Comparison of ENCODE assay signal across 1 cellular context in the genomic region with DNA sequence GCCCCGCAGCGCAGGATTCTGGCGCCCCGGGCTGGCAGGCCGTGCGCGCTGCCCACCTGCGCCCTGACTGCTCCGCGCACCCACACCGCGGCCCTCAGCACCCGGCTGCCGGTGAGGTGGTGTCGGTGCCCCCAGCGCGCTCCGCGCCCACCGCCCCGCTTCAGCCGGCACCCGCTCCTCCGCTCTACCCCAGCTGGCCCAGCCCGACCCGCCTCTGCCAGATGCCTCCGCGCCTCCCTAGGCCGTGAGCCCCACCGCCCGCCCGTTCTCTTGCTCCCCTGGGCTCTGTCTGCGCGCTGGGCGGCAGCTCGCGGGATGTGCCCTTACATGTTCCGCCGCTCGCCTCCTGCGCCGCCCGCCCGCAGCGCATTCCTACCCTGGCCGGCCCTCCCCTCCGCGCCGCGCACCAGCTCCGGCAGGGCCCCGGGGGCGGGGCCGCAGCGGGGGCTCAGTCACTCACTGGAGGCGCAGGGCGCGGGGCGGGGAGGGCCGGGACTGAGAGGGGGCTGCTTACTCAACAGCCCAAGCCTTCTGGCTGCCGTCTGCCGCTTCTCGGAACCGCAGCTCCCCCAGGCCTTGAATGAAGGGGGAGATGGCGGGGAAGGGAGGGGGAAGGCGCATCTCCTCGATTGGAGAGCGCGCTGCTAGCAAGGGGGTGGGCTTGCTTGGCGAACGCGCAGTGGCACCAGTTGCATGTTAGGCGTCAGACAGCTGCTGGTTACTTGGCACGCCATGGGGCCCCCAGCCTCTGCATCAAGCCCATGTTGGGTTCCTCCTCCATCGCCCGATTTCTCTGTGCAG.
A peak's percentile ranks its signal among the peaks of the same experiment; 100 is the strongest.
TF ChIP-seq lines count a peak whose summit lies in the region.

TSS of gene PHLDA3 (minus strand) at position 345 of the 801 bp plus-strand sequence. CDS start 402 bp downstream, outside the sequence.

TF ChIP-seq in HepG2, 621 proteins besides CTCF, POLR2A, EP300 and RAD21 (continued from another document and continues in another):
- TF ChIP-seq, protein P1, sequence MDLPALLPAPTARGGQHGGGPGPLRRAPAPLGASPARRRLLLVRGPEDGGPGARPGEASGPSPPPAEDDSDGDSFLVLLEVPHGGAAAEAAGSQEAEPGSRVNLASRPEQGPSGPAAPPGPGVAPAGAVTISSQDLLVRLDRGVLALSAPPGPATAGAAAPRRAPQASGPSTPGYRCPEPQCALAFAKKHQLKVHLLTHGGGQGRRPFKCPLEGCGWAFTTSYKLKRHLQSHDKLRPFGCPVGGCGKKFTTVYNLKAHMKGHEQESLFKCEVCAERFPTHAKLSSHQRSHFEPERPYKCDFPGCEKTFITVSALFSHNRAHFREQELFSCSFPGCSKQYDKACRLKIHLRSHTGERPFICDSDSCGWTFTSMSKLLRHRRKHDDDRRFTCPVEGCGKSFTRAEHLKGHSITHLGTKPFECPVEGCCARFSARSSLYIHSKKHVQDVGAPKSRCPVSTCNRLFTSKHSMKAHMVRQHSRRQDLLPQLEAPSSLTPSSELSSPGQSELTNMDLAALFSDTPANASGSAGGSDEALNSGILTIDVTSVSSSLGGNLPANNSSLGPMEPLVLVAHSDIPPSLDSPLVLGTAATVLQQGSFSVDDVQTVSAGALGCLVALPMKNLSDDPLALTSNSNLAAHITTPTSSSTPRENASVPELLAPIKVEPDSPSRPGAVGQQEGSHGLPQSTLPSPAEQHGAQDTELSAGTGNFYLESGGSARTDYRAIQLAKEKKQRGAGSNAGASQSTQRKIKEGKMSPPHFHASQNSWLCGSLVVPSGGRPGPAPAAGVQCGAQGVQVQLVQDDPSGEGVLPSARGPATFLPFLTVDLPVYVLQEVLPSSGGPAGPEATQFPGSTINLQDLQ (CRISPR knock-in tag; IDR thresholded peaks at IDR 0.05) = no peak
- TF ChIP-seq RAD51 (IDR thresholded peaks at IDR 0.05; ENCODE audit: borderline replicate concordance) (no peak), FLYWCH1 (CRISPR knock-in tag; IDR thresholded peaks at IDR 0.05) (no peak), HINFP (CRISPR knock-in tag; IDR thresholded peaks at IDR 0.05; ENCODE audit: low read depth) (no peak), MTF2 (CRISPR knock-in tag; IDR thresholded peaks at IDR 0.05; ENCODE audit: borderline replicate concordance) (no peak), FOSL2 (CRISPR knock-in tag; IDR thresholded peaks at IDR 0.05) (peak; percentile 7; the same call in 1 of the 2 replicates), SP4 (CRISPR knock-in tag; IDR thresholded peaks at IDR 0.05) (peak; percentile 66; the same call in 1 of the 2 replicates), GPN1 (CRISPR knock-in tag; IDR thresholded peaks at IDR 0.05; ENCODE audit: borderline replicate concordance) (no peak; the same call in 1 of the 2 replicates), REL (CRISPR knock-in tag; conservative IDR thresholded peaks at IDR 0.05) (no peak), SMARCE1 (IDR thresholded peaks at IDR 0.05; ENCODE audit: borderline replicate concordance) (no peak), ZNF138 (CRISPR knock-in tag; IDR thresholded peaks at IDR 0.05; ENCODE audit: low read depth) (0 out of 2 replicates have a peak, but pooled peaks have one; percentile 38), CCDC6 (CRISPR knock-in tag; IDR thresholded peaks at IDR 0.05) (no peak; the same call in 1 of the 2 replicates), ZNF749 (CRISPR knock-in tag; IDR thresholded peaks at IDR 0.05; ENCODE audit: borderline replicate concordance) (no peak; the same call in 1 of the 2 replicates), KAT8 (CRISPR knock-in tag; IDR thresholded peaks at IDR 0.05) (no peak), ESRRA (CRISPR knock-in tag; IDR thresholded peaks at IDR 0.05; ENCODE audit: low read depth) (no peak), ZNF709 (CRISPR knock-in tag; IDR thresholded peaks at IDR 0.05) (0 out of 2 replicates have a peak, but pooled peaks have one; percentile 62), ZNF101 (CRISPR knock-in tag; IDR thresholded peaks at IDR 0.05; ENCODE audit: borderline replicate concordance, low read depth) (no peak), ZNF20 (CRISPR knock-in tag; IDR thresholded peaks at IDR 0.05) (no peak), ZFP36L1 (CRISPR knock-in tag; IDR thresholded peaks at IDR 0.05) (peak; percentile 88; the same call in 1 of the 2 replicates), ZNF143 (CRISPR knock-in tag; IDR thresholded peaks at IDR 0.05) (no peak), ZFP36L2 (CRISPR knock-in tag; IDR thresholded peaks at IDR 0.05) (no peak), ZBTB3 (CRISPR knock-in tag; IDR thresholded peaks at IDR 0.05; ENCODE audit: borderline replicate concordance, low read depth) (no peak), ZNF780A (CRISPR knock-in tag; IDR thresholded peaks at IDR 0.05) (peak; percentile 4; the same call in 1 of the 2 replicates), ZNF317 (CRISPR knock-in tag; IDR thresholded peaks at IDR 0.05) (no peak), CREM (IDR thresholded peaks at IDR 0.05) (no peak), CREM (CRISPR knock-in tag; IDR thresholded peaks at IDR 0.05) (no peak), NCOA2 (CRISPR knock-in tag; IDR thresholded peaks at IDR 0.05) (no peak; the same call in 1 of the 2 replicates), ZFY (CRISPR knock-in tag; IDR thresholded peaks at IDR 0.05) (peak; percentile 82), MXD4 (CRISPR knock-in tag; IDR thresholded peaks at IDR 0.05) (peak; percentile 75; the same call in 1 of the 2 replicates), ATF7 (IDR thresholded peaks at IDR 0.05) (no peak), ATF7 (CRISPR knock-in tag; IDR thresholded peaks at IDR 0.05) (no peak), ZNF777 (CRISPR knock-in tag; IDR thresholded peaks at IDR 0.05) (peak; percentile 62; the same call in 1 of the 2 replicates), ZNF460 (CRISPR knock-in tag; IDR thresholded peaks at IDR 0.05; ENCODE audit: borderline replicate concordance) (no peak), PBX2 (CRISPR knock-in tag; IDR thresholded peaks at IDR 0.05) (no peak), PAX8 (CRISPR knock-in tag; IDR thresholded peaks at IDR 0.05; ENCODE audit: borderline replicate concordance) (no peak), HMG20B (CRISPR knock-in tag; conservative IDR thresholded peaks at IDR 0.05) (no peak), ZKSCAN5 (CRISPR knock-in tag; IDR thresholded peaks at IDR 0.05) (no peak), ZNF235 (CRISPR knock-in tag; IDR thresholded peaks at IDR 0.05; ENCODE audit: borderline replicate concordance) (no peak), HOXA9 (CRISPR knock-in tag; IDR thresholded peaks at IDR 0.05; ENCODE audit: borderline replicate concordance) (no peak), HNRNPL (IDR thresholded peaks at IDR 0.05; ENCODE audit: low read depth, low read length) (0 out of 2 replicates have a peak, but pooled peaks have one; percentile 18), ZFP41 (CRISPR knock-in tag; IDR thresholded peaks at IDR 0.05; ENCODE audit: borderline replicate concordance) (no peak)
- TF ChIP-seq, protein P2, sequence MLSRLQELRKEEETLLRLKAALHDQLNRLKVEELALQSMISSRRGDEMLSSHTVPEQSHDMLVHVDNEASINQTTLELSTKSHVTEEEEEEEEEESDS (CRISPR knock-in tag; IDR thresholded peaks at IDR 0.05; ENCODE audit: borderline replicate concordance) = no peak
- TF ChIP-seq, protein P3, sequence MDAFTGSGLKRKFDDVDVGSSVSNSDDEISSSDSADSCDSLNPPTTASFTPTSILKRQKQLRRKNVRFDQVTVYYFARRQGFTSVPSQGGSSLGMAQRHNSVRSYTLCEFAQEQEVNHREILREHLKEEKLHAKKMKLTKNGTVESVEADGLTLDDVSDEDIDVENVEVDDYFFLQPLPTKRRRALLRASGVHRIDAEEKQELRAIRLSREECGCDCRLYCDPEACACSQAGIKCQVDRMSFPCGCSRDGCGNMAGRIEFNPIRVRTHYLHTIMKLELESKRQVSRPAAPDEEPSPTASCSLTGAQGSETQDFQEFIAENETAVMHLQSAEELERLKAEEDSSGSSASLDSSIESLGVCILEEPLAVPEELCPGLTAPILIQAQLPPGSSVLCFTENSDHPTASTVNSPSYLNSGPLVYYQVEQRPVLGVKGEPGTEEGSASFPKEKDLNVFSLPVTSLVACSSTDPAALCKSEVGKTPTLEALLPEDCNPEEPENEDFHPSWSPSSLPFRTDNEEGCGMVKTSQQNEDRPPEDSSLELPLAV (CRISPR knock-in tag; conservative IDR thresholded peaks at IDR 0.05; ENCODE audit: low read depth) = no peak
- TF ChIP-seq, protein P4, sequence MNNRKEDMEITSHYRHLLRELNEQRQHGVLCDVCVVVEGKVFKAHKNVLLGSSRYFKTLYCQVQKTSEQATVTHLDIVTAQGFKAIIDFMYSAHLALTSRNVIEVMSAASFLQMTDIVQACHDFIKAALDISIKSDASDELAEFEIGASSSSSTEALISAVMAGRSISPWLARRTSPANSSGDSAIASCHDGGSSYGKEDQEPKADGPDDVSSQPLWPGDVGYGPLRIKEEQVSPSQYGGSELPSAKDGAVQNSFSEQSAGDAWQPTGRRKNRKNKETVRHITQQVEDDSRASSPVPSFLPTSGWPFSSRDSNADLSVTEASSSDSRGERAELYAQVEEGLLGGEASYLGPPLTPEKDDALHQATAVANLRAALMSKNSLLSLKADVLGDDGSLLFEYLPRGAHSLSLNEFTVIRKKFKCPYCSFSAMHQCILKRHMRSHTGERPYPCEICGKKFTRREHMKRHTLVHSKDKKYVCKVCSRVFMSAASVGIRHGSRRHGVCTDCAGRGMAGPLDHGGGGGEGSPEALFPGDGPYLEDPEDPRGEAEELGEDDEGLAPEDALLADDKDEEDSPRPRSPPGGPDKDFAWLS (CRISPR knock-in tag; IDR thresholded peaks at IDR 0.05; ENCODE audit: borderline replicate concordance) = 0 out of 2 replicates have a peak, but pooled peaks have one; percentile 54
- TF ChIP-seq, protein P5, sequence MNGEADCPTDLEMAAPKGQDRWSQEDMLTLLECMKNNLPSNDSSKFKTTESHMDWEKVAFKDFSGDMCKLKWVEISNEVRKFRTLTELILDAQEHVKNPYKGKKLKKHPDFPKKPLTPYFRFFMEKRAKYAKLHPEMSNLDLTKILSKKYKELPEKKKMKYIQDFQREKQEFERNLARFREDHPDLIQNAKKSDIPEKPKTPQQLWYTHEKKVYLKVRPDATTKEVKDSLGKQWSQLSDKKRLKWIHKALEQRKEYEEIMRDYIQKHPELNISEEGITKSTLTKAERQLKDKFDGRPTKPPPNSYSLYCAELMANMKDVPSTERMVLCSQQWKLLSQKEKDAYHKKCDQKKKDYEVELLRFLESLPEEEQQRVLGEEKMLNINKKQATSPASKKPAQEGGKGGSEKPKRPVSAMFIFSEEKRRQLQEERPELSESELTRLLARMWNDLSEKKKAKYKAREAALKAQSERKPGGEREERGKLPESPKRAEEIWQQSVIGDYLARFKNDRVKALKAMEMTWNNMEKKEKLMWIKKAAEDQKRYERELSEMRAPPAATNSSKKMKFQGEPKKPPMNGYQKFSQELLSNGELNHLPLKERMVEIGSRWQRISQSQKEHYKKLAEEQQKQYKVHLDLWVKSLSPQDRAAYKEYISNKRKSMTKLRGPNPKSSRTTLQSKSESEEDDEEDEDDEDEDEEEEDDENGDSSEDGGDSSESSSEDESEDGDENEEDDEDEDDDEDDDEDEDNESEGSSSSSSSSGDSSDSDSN (CRISPR knock-in tag; IDR thresholded peaks at IDR 0.05) = peak; percentile 97; the same call in 1 of the 2 replicates
- TF ChIP-seq, protein P6, sequence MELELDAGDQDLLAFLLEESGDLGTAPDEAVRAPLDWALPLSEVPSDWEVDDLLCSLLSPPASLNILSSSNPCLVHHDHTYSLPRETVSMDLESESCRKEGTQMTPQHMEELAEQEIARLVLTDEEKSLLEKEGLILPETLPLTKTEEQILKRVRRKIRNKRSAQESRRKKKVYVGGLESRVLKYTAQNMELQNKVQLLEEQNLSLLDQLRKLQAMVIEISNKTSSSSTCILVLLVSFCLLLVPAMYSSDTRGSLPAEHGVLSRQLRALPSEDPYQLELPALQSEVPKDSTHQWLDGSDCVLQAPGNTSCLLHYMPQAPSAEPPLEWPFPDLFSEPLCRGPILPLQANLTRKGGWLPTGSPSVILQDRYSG (CRISPR knock-in tag; IDR thresholded peaks at IDR 0.05) = no peak
- TF ChIP-seq, protein P7, sequence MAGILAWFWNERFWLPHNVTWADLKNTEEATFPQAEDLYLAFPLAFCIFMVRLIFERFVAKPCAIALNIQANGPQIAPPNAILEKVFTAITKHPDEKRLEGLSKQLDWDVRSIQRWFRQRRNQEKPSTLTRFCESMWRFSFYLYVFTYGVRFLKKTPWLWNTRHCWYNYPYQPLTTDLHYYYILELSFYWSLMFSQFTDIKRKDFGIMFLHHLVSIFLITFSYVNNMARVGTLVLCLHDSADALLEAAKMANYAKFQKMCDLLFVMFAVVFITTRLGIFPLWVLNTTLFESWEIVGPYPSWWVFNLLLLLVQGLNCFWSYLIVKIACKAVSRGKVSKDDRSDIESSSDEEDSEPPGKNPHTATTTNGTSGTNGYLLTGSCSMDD (CRISPR knock-in tag; IDR thresholded peaks at IDR 0.05) = no peak
